18 cellular contexts compared by ENCODE assay signal in the genomic region with DNA sequence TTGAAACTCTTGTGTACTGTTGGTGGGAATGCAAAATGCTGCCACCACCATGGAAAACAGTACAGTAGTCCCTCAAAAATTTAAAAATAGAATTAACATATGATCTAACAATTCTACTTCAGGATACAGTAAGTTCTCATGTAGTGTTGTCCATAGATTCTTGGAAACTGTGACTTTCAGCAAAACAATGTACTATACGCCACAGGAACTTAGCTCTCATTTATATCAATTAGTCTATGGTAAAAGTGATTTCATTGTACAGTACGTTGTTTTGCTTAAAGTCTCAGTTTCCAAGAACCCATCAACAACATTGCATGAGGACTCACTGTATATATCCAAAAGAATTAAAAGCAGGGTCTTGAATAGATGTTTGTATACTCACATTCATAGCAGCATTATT.
A peak's percentile ranks its signal among the peaks of the same experiment; 100 is the strongest.
DNase-seq lines count a peak whose midpoint lies in the region; ATAC-seq and TF ChIP-seq lines count a peak whose summit lies in the region.
"Had no signal": no experiment of that assay in that cellular context is flagged by ENCODE, and none has a peak within 500 bp of the region (broad histone marks: within the 10 kb centered on the region; RNA-seq: fewer than 3 reads in every experiment).

No MANE protein-coding gene starts in this region.

- H3K27me3 Mint-ChIP-seq in MCF 10A (ENCODE audit: insufficient read depth, unreplicated experiment) (no peaks in the 10 kb centered on the region), immature natural killer cell (ENCODE audit: low read depth in 3 of 3) (peaks cover 3 to 7% (median 4%) of the 10 kb centered on the region in 3 donors)
- H3K27me3 Mint-ChIP-seq: B cell had no signal

- DNase-seq in mammary epithelial cell (no peak), MCF 10A (ENCODE audit: unreplicated experiment) (no peak), astrocyte of the hippocampus (ENCODE audit: low read depth, low spot score) (peak; percentile 41), fibroblast of peridontal ligament (ENCODE audit: extremely low read depth) (peak; percentile 71), smooth muscle cell (lab: John Stamatoyannopoulos, UW; ENCODE audit: unreplicated experiment) (no peak), immature natural killer cell (no peak), COLO829 (ENCODE audit: low spot score) (no peak)
- DNase-seq: 8988T; CD8-positive, alpha-beta T cell; COR-L47; DMS 273 treated with DMSO at 0.1 percent for 48 hours; DMS53; DND-41; HCEC 1CT had no signal

- no peaks in the 10 kb centered on the region for H3K27me3 ChIP-seq in mammary epithelial cell (ENCODE audit: insufficient read depth, low read length)
- H3K27me3 ChIP-seq in smooth muscle cell (ENCODE audit: low read depth) = no peaks in the 10 kb centered on the region
- H3K27me3 ChIP-seq: BLaER1 treated with 17β-estradiol and CSF1 and Interleukin-3, amounts not matched to agents 10 nM and 100 nM had no signal

- 79% methylated on average over 2 of the region's 2 CpGs for WGBS in mammary epithelial cell (ENCODE audit: low coverage, missing lambda C conversion rate)
- 80% methylated on average over 2 of the region's 2 CpGs for WGBS in smooth muscle cell (ENCODE audit: low lambda C conversion rate)

- TF ChIP-seq CTCF in mammary epithelial cell (conservative IDR thresholded peaks at IDR 0.05 in 1 of 2, IDR thresholded peaks at IDR 0.05 in 1 of 2; ENCODE audit: extremely low read depth in 1 of 2, insufficient read depth in 1 of 2, low read depth in 1 of 2, low read length in 2 of 2) (no peak), MCF 10A (IDR thresholded peaks at IDR 0.05; ENCODE audit: unreplicated experiment) (no peak), smooth muscle cell (IDR thresholded peaks at IDR 0.05; ENCODE audit: borderline replicate concordance, insufficient read depth, poor library complexity, severe bottlenecking) (no peak)

- H3K36me3 Mint-ChIP-seq in MCF 10A (ENCODE audit: insufficient read depth, unreplicated experiment) (no peaks in the 10 kb centered on the region), immature natural killer cell (peaks cover 0 to 5% (median 0%) of the 10 kb centered on the region in 3 donors)
- H3K36me3 Mint-ChIP-seq: CD8-positive, alpha-beta T cell had no signal

- H3K9me3 Mint-ChIP-seq in MCF 10A (ENCODE audit: unreplicated experiment) (no peaks in the 10 kb centered on the region), immature natural killer cell (peaks cover 0 to 11% (median 0%) of the 10 kb centered on the region in 6 donors)

- peaks cover 7% of the 10 kb centered on the region for H3F3A ChIP-seq in smooth muscle cell (ENCODE audit: low read depth)

- H2AFZ ChIP-seq in mammary epithelial cell (ENCODE audit: low read depth, low read length) = no peak overlapping the region
- no peak overlapping the region for H2AFZ ChIP-seq in smooth muscle cell (ENCODE audit: low read depth)

- CTCF ChIA-PET in mammary epithelial cell (lab: Charles Lee; ENCODE audit: low non-redundant PET) (no interaction called here), MCF 10A (lab: Yijun Ruan, JAX) (interaction anchor here (0.7 to 0.8 kb wide), 2 partner anchors 13 to 100 kb away, joined by 3 to 4 read pairs; no protein-coding TSS in a partner anchor)

- POLR2A ChIA-PET in MCF 10A (lab: Yijun Ruan, JAX) = interaction anchor here (2.2 kb wide), 1 partner anchor 13 kb away, joined by 6 read pairs; no protein-coding TSS in a partner anchor

- H3K27ac ChIP-seq in mammary epithelial cell (ENCODE audit: insufficient read depth, low read depth, low read length) = peak overlapping the region; percentile 30
- H3K27ac ChIP-seq in smooth muscle cell (ENCODE audit: low read depth) = peak overlapping the region; percentile 87
- H3K27ac ChIP-seq: BLaER1 treated with 17β-estradiol and CSF1 and Interleukin-3, amounts not matched to agents 10 nM and 100 nM had no signal

- peaks cover 24% of the 10 kb centered on the region for H3K4me1 ChIP-seq in mammary epithelial cell (ENCODE audit: insufficient read depth, low read length)
- H3K4me1 ChIP-seq in smooth muscle cell (ENCODE audit: low read depth) = no peaks in the 10 kb centered on the region

- dilution Hi-C loops in mammary epithelial cell (cut with HindIII; ENCODE audit: low sequenced_read_pairs) = no loop called here

- H3K27ac Mint-ChIP-seq in MCF 10A (ENCODE audit: low read depth, unreplicated experiment) (no peak overlapping the region), immature natural killer cell (no peak overlapping the region)
- H3K27ac Mint-ChIP-seq: B cell; CD8-positive, alpha-beta T cell; GM23338 had no signal

- in situ Hi-C loops in mammary epithelial cell (cut with MboI; ENCODE audit: low sequenced_read_pairs in 2 of 2) = no loop called here

- peaks cover 20% of the 10 kb centered on the region for H3K4me1 Mint-ChIP-seq in MCF 10A (ENCODE audit: insufficient read depth, unreplicated experiment)
- peaks cover 3 to 6% of the 10 kb centered on the region in 2 donors for H3K4me1 Mint-ChIP-seq in immature natural killer cell
- H3K4me1 Mint-ChIP-seq: B cell had no signal

- H3K79me2 ChIP-seq in mammary epithelial cell (ENCODE audit: insufficient read depth, low read length) (no peaks in the 10 kb centered on the region), smooth muscle cell (ENCODE audit: low read depth) (no peaks in the 10 kb centered on the region)

- ATAC-seq in GM18502 (IDR thresholded peaks at IDR 0.05; ENCODE audit: poor library complexity, unreplicated experiment) = no peak
- ATAC-seq: CD8-positive, alpha-beta T cell; GM23338 had no signal

- intact Hi-C loops in mammary epithelial cell (cut with micrococcal nuclease) = no loop called here
- intact Hi-C loops in MCF 10A (cut with micrococcal nuclease) = no loop called here

- H4K20me1 ChIP-seq in mammary epithelial cell (ENCODE audit: insufficient read depth, low read length) = no peaks in the 10 kb centered on the region
- H4K20me1 ChIP-seq in smooth muscle cell (ENCODE audit: low read depth) = no peaks in the 10 kb centered on the region
- H4K20me1 ChIP-seq: BLaER1 treated with 17β-estradiol and CSF1 and Interleukin-3, amounts not matched to agents 10 nM and 100 nM had no signal

- H3K4me3 Mint-ChIP-seq in MCF 10A (ENCODE audit: unreplicated experiment) (no peak overlapping the region), immature natural killer cell (no peak overlapping the region)
- H3K4me3 Mint-ChIP-seq: B cell; CD8-positive, alpha-beta T cell; GM23338 had no signal

- H3K9ac ChIP-seq in mammary epithelial cell (ENCODE audit: insufficient read depth, low read length) (no peak overlapping the region), smooth muscle cell (ENCODE audit: low read depth) (no peak overlapping the region)
- H3K9ac ChIP-seq: BLaER1 treated with 17β-estradiol and CSF1 and Interleukin-3, amounts not matched to agents 10 nM and 100 nM had no signal

- H3K4me2 ChIP-seq in mammary epithelial cell (ENCODE audit: insufficient read depth, low read depth, low read length) = no peak overlapping the region
- H3K4me2 ChIP-seq in smooth muscle cell = no peak overlapping the region
- H3K4me2 ChIP-seq: BLaER1 treated with 17β-estradiol and CSF1 and Interleukin-3, amounts not matched to agents 10 nM and 100 nM; GM23338 had no signal

- H3K4me3 ChIP-seq in mammary epithelial cell (replicated peaks in 1 of 3; ENCODE audit: insufficient read depth in 1 of 3, low read depth in 2 of 3, low read length in 3 of 3) (no peak overlapping the region), smooth muscle cell (no peak overlapping the region)
- H3K4me3 ChIP-seq: BLaER1 treated with 17β-estradiol and CSF1 and Interleukin-3, amounts not matched to agents 10 nM and 100 nM; GM23338 had no signal

- H3K9me3 ChIP-seq in mammary epithelial cell (replicated peaks; ENCODE audit: insufficient read depth, low read length) (no peaks in the 10 kb centered on the region), smooth muscle cell (replicated peaks; ENCODE audit: low read depth) (peaks cover 4% of the 10 kb centered on the region)

- H3K36me3 ChIP-seq in mammary epithelial cell (ENCODE audit: insufficient read depth, low read length) (no peaks in the 10 kb centered on the region), smooth muscle cell (ENCODE audit: low read depth) (no peaks in the 10 kb centered on the region)
- H3K36me3 ChIP-seq: BLaER1 treated with 17β-estradiol and CSF1 and Interleukin-3, amounts not matched to agents 10 nM and 100 nM had no signal

- BruUV-seq in mammary epithelial cell (replicated peaks; lab: Mats Ljungman, UMichigan) (no TSS peak), MCF 10A (replicated peaks; lab: Mats Ljungman, UMichigan) (no TSS peak)

Comparison
In these comparisons a context has a peak if more than half of its experiments do, and no peak if none do; other contexts are left out.
1. DNase-seq: peak in astrocyte of the hippocampus (single experiment) and fibroblast of peridontal ligament (single experiment); none in mammary epithelial cell (single experiment), MCF 10A (single experiment), smooth muscle cell (single experiment), immature natural killer cell (0 of 3) and COLO829 (single experiment).